In the genomic region with DNA sequence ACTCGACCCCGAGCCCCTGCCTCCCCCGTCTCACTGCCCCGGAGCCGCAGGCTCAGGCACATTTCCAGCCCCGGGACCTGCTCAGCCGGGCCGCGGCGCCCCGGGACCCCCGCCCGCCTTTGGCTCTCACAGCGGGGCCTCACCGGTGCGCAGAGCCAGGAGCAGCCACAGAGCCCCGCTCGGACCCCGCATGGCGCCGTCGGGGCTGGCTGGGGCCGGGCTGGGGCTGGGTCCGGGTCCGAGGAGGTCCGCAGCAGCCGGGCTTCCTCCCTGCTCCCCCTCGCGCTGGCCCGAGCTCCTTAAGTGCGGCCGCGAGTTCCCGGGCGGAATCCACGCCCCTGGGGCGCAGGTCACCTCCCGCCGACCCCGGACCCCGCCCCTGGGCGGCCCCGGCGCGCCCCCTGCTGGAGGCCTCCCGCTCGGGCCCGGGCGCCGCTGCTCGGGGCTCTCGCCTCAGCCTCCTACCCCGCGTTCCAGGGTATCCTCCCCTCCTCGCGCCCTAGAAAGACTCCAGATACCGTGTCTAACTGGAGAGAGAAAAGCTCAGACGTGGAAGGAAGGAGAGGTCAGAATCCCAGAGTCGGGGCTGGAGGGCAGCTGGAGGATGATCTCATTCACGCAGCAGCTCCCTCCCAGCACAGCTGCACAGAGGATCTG, we compare ENCODE assay signal across 1 cellular context.
TF ChIP-seq lines count a peak whose summit lies in the region.

Gene MELTF (minus strand): TSS at position 307 of the 657 bp plus-strand sequence. CDS start 115 bp downstream, at position 192.

TF ChIP-seq in K562, 482 proteins besides CTCF, POLR2A, EP300 and RAD21 (continued from another document and continues in another):
- TF ChIP-seq ARID4B (CRISPR knock-in tag; IDR thresholded peaks at IDR 0.05) (no peak), KDM4B (IDR thresholded peaks at IDR 0.05; ENCODE audit: borderline replicate concordance in 2 of 2, low read depth in 1 of 2) (no peak), PTBP1 (IDR thresholded peaks at IDR 0.05; ENCODE audit: low read depth, low read length) (peak; percentile 3; the same call in 1 of the 2 replicates), GATA2 (CRISPR knock-in tag; IDR thresholded peaks at IDR 0.05) (no peak), RBBP5 (IDR thresholded peaks at IDR 0.05; ENCODE audit: borderline replicate concordance, insufficient read depth, low read length, poor library complexity, severe bottlenecking) (no peak), IRF1 (CRISPR knock-in tag; IDR thresholded peaks at IDR 0.05; ENCODE audit: borderline replicate concordance) (no peak), XRCC4 (IDR thresholded peaks at IDR 0.05; ENCODE audit: extremely low read depth, insufficient read depth, insufficient read length) (no peak), TFAP4 (CRISPR knock-in tag; IDR thresholded peaks at IDR 0.05; ENCODE audit: borderline replicate concordance) (no peak; the same call in 1 of the 2 replicates), ADNP (tag; IDR thresholded peaks at IDR 0.05) (peak; percentile 93), ZNF263 (CRISPR knock-in tag; IDR thresholded peaks at IDR 0.05; ENCODE audit: borderline replicate concordance) (no peak), FOSL1 (tag; conservative IDR thresholded peaks at IDR 0.05) (peak; percentile 19; the same call in 1 of the 2 replicates), HMGXB4 (CRISPR knock-in tag; IDR thresholded peaks at IDR 0.05) (no peak), RBFOX2 (IDR thresholded peaks at IDR 0.05; ENCODE audit: low read depth, low read length) (peak; percentile 82), TFAM (CRISPR knock-in tag; conservative IDR thresholded peaks at IDR 0.05) (no peak), ZNF431 (CRISPR knock-in tag; IDR thresholded peaks at IDR 0.05) (no peak; the same call in 1 of the 2 replicates), ZNF134 (CRISPR knock-in tag; conservative IDR thresholded peaks at IDR 0.05) (no peak), DEAF1 (CRISPR knock-in tag; IDR thresholded peaks at IDR 0.05) (peak; percentile 43; the same call in 1 of the 2 replicates), CHD2 (IDR thresholded peaks at IDR 0.05; ENCODE audit: low read depth, low read length) (no peak), BDP1 (IDR thresholded peaks at IDR 0.05; ENCODE audit: insufficient read depth, insufficient read length) (no peak), ZNF76 (CRISPR knock-in tag; IDR thresholded peaks at IDR 0.05; ENCODE audit: borderline replicate concordance) (0 out of 2 replicates have a peak, but pooled peaks have one; percentile 14), PHB2 (IDR thresholded peaks at IDR 0.05; ENCODE audit: low read depth) (no peak), ARHGAP35 (IDR thresholded peaks at IDR 0.05; ENCODE audit: partially characterized antibody) (no peak), GTF2A2 (tag; IDR thresholded peaks at IDR 0.05) (no peak), SIRT6 (IDR thresholded peaks at IDR 0.05; ENCODE audit: low read depth, low read length) (no peak), KAT2B (IDR thresholded peaks at IDR 0.05; ENCODE audit: low read depth, low read length) (no peak), KLF13 (tag; IDR thresholded peaks at IDR 0.05; ENCODE audit: borderline replicate concordance, low read depth) (no peak), UBTF (IDR thresholded peaks at IDR 0.05; ENCODE audit: borderline replicate concordance in 1 of 2, low read depth in 2 of 2, low read length in 2 of 2) (0 out of 4 replicates have a peak, but pooled peaks of 1 of the 2 experiments have one; percentile 50), ZNF274 (IDR thresholded peaks at IDR 0.05; ENCODE audit: borderline replicate concordance, low read depth, low read length) (no peak; the same call in 1 of the 2 replicates)
- TF ChIP-seq, protein P1, sequence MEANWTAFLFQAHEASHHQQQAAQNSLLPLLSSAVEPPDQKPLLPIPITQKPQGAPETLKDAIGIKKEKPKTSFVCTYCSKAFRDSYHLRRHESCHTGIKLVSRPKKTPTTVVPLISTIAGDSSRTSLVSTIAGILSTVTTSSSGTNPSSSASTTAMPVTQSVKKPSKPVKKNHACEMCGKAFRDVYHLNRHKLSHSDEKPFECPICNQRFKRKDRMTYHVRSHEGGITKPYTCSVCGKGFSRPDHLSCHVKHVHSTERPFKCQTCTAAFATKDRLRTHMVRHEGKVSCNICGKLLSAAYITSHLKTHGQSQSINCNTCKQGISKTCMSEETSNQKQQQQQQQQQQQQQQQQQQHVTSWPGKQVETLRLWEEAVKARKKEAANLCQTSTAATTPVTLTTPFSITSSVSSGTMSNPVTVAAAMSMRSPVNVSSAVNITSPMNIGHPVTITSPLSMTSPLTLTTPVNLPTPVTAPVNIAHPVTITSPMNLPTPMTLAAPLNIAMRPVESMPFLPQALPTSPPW (CRISPR knock-in tag; IDR thresholded peaks at IDR 0.05), result peak; percentile 78
- TF ChIP-seq, protein P2, sequence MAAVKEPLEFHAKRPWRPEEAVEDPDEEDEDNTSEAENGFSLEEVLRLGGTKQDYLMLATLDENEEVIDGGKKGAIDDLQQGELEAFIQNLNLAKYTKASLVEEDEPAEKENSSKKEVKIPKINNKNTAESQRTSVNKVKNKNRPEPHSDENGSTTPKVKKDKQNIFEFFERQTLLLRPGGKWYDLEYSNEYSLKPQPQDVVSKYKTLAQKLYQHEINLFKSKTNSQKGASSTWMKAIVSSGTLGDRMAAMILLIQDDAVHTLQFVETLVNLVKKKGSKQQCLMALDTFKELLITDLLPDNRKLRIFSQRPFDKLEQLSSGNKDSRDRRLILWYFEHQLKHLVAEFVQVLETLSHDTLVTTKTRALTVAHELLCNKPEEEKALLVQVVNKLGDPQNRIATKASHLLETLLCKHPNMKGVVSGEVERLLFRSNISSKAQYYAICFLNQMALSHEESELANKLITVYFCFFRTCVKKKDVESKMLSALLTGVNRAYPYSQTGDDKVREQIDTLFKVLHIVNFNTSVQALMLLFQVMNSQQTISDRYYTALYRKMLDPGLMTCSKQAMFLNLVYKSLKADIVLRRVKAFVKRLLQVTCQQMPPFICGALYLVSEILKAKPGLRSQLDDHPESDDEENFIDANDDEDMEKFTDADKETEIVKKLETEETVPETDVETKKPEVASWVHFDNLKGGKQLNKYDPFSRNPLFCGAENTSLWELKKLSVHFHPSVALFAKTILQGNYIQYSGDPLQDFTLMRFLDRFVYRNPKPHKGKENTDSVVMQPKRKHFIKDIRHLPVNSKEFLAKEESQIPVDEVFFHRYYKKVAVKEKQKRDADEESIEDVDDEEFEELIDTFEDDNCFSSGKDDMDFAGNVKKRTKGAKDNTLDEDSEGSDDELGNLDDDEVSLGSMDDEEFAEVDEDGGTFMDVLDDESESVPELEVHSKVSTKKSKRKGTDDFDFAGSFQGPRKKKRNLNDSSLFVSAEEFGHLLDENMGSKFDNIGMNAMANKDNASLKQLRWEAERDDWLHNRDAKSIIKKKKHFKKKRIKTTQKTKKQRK (IDR thresholded peaks at IDR 0.05; ENCODE audit: borderline replicate concordance, low read depth, low read length), result no peak
- TF ChIP-seq, protein P3, sequence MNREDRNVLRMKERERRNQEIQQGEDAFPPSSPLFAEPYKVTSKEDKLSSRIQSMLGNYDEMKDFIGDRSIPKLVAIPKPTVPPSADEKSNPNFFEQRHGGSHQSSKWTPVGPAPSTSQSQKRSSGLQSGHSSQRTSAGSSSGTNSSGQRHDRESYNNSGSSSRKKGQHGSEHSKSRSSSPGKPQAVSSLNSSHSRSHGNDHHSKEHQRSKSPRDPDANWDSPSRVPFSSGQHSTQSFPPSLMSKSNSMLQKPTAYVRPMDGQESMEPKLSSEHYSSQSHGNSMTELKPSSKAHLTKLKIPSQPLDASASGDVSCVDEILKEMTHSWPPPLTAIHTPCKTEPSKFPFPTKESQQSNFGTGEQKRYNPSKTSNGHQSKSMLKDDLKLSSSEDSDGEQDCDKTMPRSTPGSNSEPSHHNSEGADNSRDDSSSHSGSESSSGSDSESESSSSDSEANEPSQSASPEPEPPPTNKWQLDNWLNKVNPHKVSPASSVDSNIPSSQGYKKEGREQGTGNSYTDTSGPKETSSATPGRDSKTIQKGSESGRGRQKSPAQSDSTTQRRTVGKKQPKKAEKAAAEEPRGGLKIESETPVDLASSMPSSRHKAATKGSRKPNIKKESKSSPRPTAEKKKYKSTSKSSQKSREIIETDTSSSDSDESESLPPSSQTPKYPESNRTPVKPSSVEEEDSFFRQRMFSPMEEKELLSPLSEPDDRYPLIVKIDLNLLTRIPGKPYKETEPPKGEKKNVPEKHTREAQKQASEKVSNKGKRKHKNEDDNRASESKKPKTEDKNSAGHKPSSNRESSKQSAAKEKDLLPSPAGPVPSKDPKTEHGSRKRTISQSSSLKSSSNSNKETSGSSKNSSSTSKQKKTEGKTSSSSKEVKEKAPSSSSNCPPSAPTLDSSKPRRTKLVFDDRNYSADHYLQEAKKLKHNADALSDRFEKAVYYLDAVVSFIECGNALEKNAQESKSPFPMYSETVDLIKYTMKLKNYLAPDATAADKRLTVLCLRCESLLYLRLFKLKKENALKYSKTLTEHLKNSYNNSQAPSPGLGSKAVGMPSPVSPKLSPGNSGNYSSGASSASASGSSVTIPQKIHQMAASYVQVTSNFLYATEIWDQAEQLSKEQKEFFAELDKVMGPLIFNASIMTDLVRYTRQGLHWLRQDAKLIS (CRISPR knock-in tag; IDR thresholded peaks at IDR 0.05), result no peak; the same call in 1 of the 2 replicates
